Comparison of ENCODE assay signal across 8 cellular contexts in the genomic region with DNA sequence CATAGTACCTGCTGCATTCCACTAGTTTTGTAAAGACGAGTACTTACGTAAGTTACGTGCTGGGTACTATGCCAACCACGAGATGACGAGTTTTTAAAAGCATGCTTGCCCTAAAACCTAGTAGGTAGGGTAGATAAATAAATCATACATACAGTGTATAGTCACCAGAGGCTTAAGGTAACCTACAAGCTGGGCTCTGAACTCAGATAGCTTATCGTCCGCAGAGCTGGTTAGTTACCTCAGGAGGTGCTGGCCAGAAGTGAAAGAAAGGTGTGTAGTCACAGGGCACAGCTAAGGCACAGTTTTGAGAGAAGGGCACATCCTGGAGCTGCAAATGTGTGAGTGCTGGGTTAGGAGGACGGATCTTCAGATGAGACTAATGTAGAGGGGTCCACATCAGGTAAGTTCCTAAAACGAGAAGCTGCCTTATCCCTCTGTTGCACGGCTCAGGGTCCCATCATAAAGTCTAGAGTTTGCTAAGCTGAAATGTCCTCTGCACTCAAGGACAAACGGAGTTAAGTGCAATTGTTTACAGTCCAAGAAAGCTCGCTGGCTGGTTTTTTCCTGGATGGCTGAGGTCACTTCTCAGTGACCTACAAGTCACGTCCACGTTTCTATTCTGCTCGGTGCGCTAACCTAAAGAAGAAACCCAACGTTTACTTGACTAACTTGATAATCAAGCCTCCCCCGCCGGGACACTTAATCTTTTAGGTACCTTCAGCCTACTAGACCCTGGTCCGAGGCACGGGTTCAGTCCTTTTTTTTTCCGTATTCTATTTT. TPM values are rescaled to one million over a fixed set of nuclear protein-coding genes. Genes with fewer than 3 reads are reported as not detected.
DNase-seq lines count a peak whose midpoint lies in the region; ATAC-seq, FAIRE-seq and TF ChIP-seq lines count a peak whose summit lies in the region.

No MANE protein-coding gene starts in this region.

- intact Hi-C loops in kidney (cut with DNase I) = no loop called here

- TF ChIP-seq CTCF in GM12875 (IDR thresholded peaks at IDR 0.05; ENCODE audit: borderline replicate concordance, insufficient read depth, low read depth, low read length) (no peak), kidney (IDR thresholded peaks at IDR 0.05; ENCODE audit: borderline replicate concordance, extremely low read depth, insufficient read depth) (no peak)

- H3K9ac ChIP-seq in kidney (ENCODE audit: low read length in 2 of 2) (peak overlapping the region in 1 of 2 donors; percentile 88), subcutaneous abdominal adipose tissue (ENCODE audit: low read length in 5 of 5) (peak overlapping the region; percentile 75 to 93 (median 89))

- FAIRE-seq in kidney (lab: Jason Lieb, UNC) (no peak), RCC 7860 (lab: Jason Lieb, UNC) (no peak)

- H3K9me3 ChIP-seq in kidney (ENCODE audit: control insufficient read depth in 1 of 2, low read length in 2 of 2) (no peaks in the 10 kb centered on the region), subcutaneous abdominal adipose tissue (ENCODE audit: control insufficient read depth in 5 of 5, low read length in 5 of 5) (peaks cover 0 to 3% (median 0%) of the 10 kb centered on the region in 5 donors)

- H3K4me3 ChIP-seq in GM12875 (ENCODE audit: low read depth, low read length) (peak overlapping the region; percentile 73), kidney (ENCODE audit: low read length in 2 of 2) (peak overlapping the region; percentile 45 to 84), subcutaneous abdominal adipose tissue (ENCODE audit: low read depth in 1 of 5, low read length in 5 of 5) (peak overlapping the region; percentile 81 to 93 (median 89))

- no peaks in the 10 kb centered on the region for H3K27me3 ChIP-seq in subcutaneous abdominal adipose tissue (ENCODE audit: control insufficient read depth in 5 of 5, insufficient read depth in 4 of 5, low read length in 5 of 5)

- H3K4me1 ChIP-seq in kidney (ENCODE audit: control insufficient read depth in 1 of 2, insufficient read depth in 1 of 2, low read depth in 1 of 2, low read length in 2 of 2) (peaks cover 0 to 3% of the 10 kb centered on the region in 2 donors), subcutaneous abdominal adipose tissue (ENCODE audit: control insufficient read depth in 5 of 5, insufficient read depth in 5 of 5, low read length in 5 of 5) (peaks cover 3 to 20% (median 15%) of the 10 kb centered on the region in 5 donors)

- H3K27ac ChIP-seq in kidney (ENCODE audit: low read depth in 2 of 2, low read length in 2 of 2) = peak overlapping the region; percentile 81 to 91
- peak overlapping the region; percentile 83 for H3K27ac ChIP-seq in subcutaneous abdominal adipose tissue (ENCODE audit: low read depth, low read length)

- no peaks in the 10 kb centered on the region for H3K36me3 ChIP-seq in kidney (ENCODE audit: control insufficient read depth in 1 of 2, insufficient read depth in 2 of 2, low read length in 2 of 2)
- no peaks in the 10 kb centered on the region for H3K36me3 ChIP-seq in subcutaneous abdominal adipose tissue (ENCODE audit: control insufficient read depth in 5 of 5, insufficient read depth in 5 of 5, low read length in 5 of 5)

- DNase-seq in astrocyte of the hippocampus (ENCODE audit: low read depth, low spot score) (peak; percentile 1), kidney (no peak), NK-92 (lab: John Stamatoyannopoulos, UW; ENCODE audit: unreplicated experiment) (no peak), RCC 7860 (ENCODE audit: low spot score) (no peak), SKM-1 treated with dmso at 0.1 percent for 144 hours (lab: John Stamatoyannopoulos, UW; ENCODE audit: unreplicated experiment) (no peak)

- peak; percentile 1 for ATAC-seq in HG03460 (IDR thresholded peaks at IDR 0.05; ENCODE audit: unreplicated experiment)

RNA-seq across cellular contexts. Expression of a gene that starts 1.1 kb away (rescaled TPM):
- total RNA-seq in kidney = 23.8 TPM
- 27.0 TPM for polyA plus RNA-seq in kidney (ENCODE audit: insufficient read depth, low read depth, low replicate concordance)
